ENCODE assay signal across 28 cellular contexts in genomic region chr2:6978991-6979390, GRCh38.
"Had no signal": no experiment of that assay in that cellular context is flagged by ENCODE, and none has a peak within 500 bp of the region (broad histone marks: within the 10 kb centered on the region; RNA-seq: fewer than 3 reads in every experiment).

No MANE protein-coding gene starts in this region.

- H3K9me3 ChIP-seq: colonic mucosa, gastrocnemius medialis, psoas muscle, stomach, tibial nerve had no signal

- DNase-seq: activated CD4-positive, alpha-beta memory T cell treated with anti-CD3 and anti-CD28 coated beads for 36 hours; activated CD4-positive, alpha-beta T cell treated with anti-CD3 and anti-CD28 coated beads, Interleukin-2, amount 10 ng/mL, durations not matched to agents 24 days and 14 days; activated CD4-positive, CD25-positive, alpha-beta regulatory T cell treated with anti-CD3 and anti-CD28 coated beads, Interleukin-2, amount 50 U/mL, for 72 hours; activated naive CD4-positive, alpha-beta T cell; activated T-cell treated with anti-CD3 and anti-CD28 coated beads, Interleukin-2, amount 50 U/mL, for 4 hours; anterior cingulate cortex; colonic mucosa; effector memory CD8-positive, alpha-beta T cell; erythroblast; gastrocnemius medialis; glutamatergic neuron; kidney; left colon; mammary epithelial cell; naive B cell; occipital lobe; psoas muscle; stimulated activated CD4-positive, alpha-beta T cell treated with anti-CD3 and anti-CD28 coated beads, Interleukin-15, amount 100 ng/mL, for 24 hours; stimulated activated CD4-positive, alpha-beta T cell treated with anti-CD3 and anti-CD28 coated beads, Interleukin-2, amount 100 ng/mL, for 24 hours; stimulated activated naive B cell treated with anti-CD40 and anti-IgM and Interleukin-4, amounts not matched to agents 10 μg/mL and 1 μg/mL and 100 μg/mL, for 72 hours; stomach; T-helper 1 cell had no signal

- H3K4me3 Mint-ChIP-seq: activated CD4-positive, alpha-beta memory T cell treated with anti-CD3 and anti-CD28 coated beads for 36 hours; activated CD4-positive, alpha-beta T cell treated with anti-CD3 and anti-CD28 coated beads, Interleukin-2, amount 10 ng/mL, durations not matched to agents 24 days and 14 days; activated naive CD8-positive, alpha-beta T cell; activated T-cell treated with anti-CD3 and anti-CD28 coated beads, Interleukin-2, amount 50 U/mL, for 4 hours; effector memory CD8-positive, alpha-beta T cell; mesothelial cell of epicardium; naive B cell; stimulated activated naive B cell treated with anti-CD40 and anti-IgM and Interleukin-4, amounts not matched to agents 10 μg/mL and 1 μg/mL and 100 μg/mL, for 72 hours; T-helper 2 cell treated with Interferon-gamma antibody and Interleukin-4, amounts not matched to agents 5 μg/mL and 100 μg/mL, for 36 hours had no signal

- H3K27ac Mint-ChIP-seq: activated CD4-positive, alpha-beta memory T cell treated with anti-CD3 and anti-CD28 coated beads for 36 hours; activated CD4-positive, alpha-beta T cell treated with anti-CD3 and anti-CD28 coated beads, Interleukin-2, amount 10 ng/mL, durations not matched to agents 24 days and 14 days; activated naive CD8-positive, alpha-beta T cell; activated T-helper 2 cell treated with anti-CD3 and anti-CD28 coated beads, Interferon-gamma antibody, Interleukin-2, Interleukin-4, amounts not matched to agents 10 μg/mL and 5 μg/mL and 100 μg/mL, durations not matched to agents 14 hours and 24 hours and 36 hours; mesothelial cell of epicardium; naive B cell; stimulated activated naive B cell treated with anti-CD40 and anti-IgM and Interleukin-4, amounts not matched to agents 10 μg/mL and 1 μg/mL and 100 μg/mL, for 72 hours; T-helper 2 cell treated with Interferon-gamma antibody and Interleukin-4, amounts not matched to agents 5 μg/mL and 100 μg/mL, for 36 hours had no signal

- H3K27me3 ChIP-seq: colonic mucosa, gastrocnemius medialis, stomach, tibial nerve had no signal

- H3K4me1 Mint-ChIP-seq: naive B cell; stimulated activated naive B cell treated with anti-CD40 and anti-IgM and Interleukin-4, amounts not matched to agents 10 μg/mL and 1 μg/mL and 100 μg/mL, for 72 hours had no signal

- H3K9ac ChIP-seq: parathyroid adenoma had no signal

- H3K9me3 Mint-ChIP-seq: activated T-cell treated with anti-CD3 and anti-CD28 coated beads, Interleukin-2, amount 50 U/mL, for 4 hours; effector memory CD8-positive, alpha-beta T cell had no signal

- H3K36me3 ChIP-seq: colonic mucosa, gastrocnemius medialis, stomach, tibial nerve had no signal

- H3K27me3 Mint-ChIP-seq: activated CD4-positive, alpha-beta memory T cell treated with anti-CD3 and anti-CD28 coated beads for 36 hours; activated CD4-positive, alpha-beta T cell treated with anti-CD3 and anti-CD28 coated beads, Interleukin-2, amount 10 ng/mL, durations not matched to agents 24 days and 14 days; activated naive CD8-positive, alpha-beta T cell; effector memory CD8-positive, alpha-beta T cell; naive B cell had no signal

- H3K27ac ChIP-seq: colonic mucosa, parathyroid adenoma, psoas muscle, stomach, tibial nerve had no signal

- H3K4me3 ChIP-seq: colonic mucosa, gastrocnemius medialis, psoas muscle, stomach, tibial nerve had no signal

- H3K4me1 ChIP-seq: colonic mucosa had no signal
